ENCODE assay signal across 21 cellular contexts in the genomic region with DNA sequence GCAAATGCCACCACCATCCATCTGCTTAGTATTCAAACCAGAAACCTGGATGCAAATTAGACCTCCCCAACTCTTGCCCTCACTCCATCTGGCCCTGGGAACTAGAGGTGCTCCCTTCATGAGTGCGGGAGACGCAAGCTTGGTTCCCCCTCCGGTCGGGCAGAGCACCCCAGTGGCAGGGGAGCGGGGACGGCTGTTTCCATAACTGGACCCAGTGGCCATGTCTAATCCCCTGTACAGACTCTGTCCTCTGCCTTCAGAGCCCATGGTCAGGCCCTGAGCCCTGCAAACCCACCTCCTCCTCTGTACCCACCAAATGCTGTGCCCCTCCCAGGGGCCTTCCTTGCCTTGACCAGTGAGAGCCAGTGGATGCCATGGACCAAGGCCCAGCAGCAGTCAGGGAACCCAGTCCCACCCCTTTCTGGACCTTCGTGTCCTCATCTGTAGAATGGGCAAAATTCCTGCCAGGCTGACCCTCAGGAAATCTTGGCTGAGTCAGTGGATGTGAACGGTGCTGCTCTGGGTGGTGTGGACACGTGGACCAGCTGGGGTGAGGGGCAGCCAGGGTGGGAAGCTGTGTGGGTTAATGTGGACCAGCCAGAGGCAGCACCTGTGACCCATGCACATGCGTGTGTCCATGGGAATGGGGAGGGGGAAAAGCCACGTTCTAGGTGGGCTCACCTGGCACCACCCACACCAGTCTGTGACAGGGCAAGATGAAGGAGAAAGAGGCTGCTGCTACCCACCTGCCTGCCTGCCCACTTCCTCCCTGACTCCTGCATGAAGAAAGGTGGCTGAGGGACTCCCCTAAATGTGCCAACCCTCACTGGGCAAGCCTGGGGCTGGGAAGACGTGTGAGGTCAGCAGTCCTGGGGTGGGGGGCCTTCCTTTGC.
DNase-seq lines count a peak whose midpoint lies in the region; TF ChIP-seq lines count a peak whose summit lies in the region.
"Had no signal": no experiment of that assay in that cellular context is flagged by ENCODE, and none has a peak within 500 bp of the region (broad histone marks: within the 10 kb centered on the region; RNA-seq: fewer than 3 reads in every experiment).

No MANE protein-coding gene starts in this region.

- H3K9me3 Mint-ChIP-seq in T-helper 1 cell treated with Interleukin-12 subunit alpha and Interleukin-12 subunit beta and Interleukin-4 antibody, amounts not matched to agents 30 μg/mL and 1 μg/mL, for 36 hours, result no peaks in the 10 kb centered on the region
- H3K9me3 Mint-ChIP-seq in H9, result no peaks in the 10 kb centered on the region
- H3K9me3 Mint-ChIP-seq in endodermal cell, result peaks cover 1% of the 10 kb centered on the region
- H3K9me3 Mint-ChIP-seq in activated naive CD4-positive, alpha-beta T cell treated with anti-CD3 and anti-CD28 coated beads for 36 hours, result no peaks in the 10 kb centered on the region
- no peaks in the 10 kb centered on the region for H3K9me3 Mint-ChIP-seq in activated naive CD4-positive, alpha-beta T cell treated with anti-CD3 and anti-CD28 coated beads, Interleukin-2, amount 10 ng/mL, durations not matched to agents 7 days and 5 days
- H3K9me3 Mint-ChIP-seq: effector memory CD8-positive, alpha-beta T cell had no signal

- H2BK5ac ChIP-seq in H9 (ENCODE audit: insufficient read length, low read length) (no peak overlapping the region), trophoblast cell (ENCODE audit: low read depth, low read length, poor library complexity) (no peak overlapping the region)

- H3K36me3 ChIP-seq in endodermal cell (ENCODE audit: control insufficient read depth, insufficient read depth, low read length) (no peaks in the 10 kb centered on the region), trophoblast cell (ENCODE audit: control insufficient read depth in 1 of 2, insufficient read depth in 2 of 2, low read length in 2 of 2) (no peaks in the 10 kb centered on the region)
- H3K36me3 ChIP-seq: BE2C, lower lobe of right lung, sigmoid colon, upper lobe of left lung, WERI-Rb-1 had no signal

- intact Hi-C loops in activated naive CD4-positive, alpha-beta T cell treated with anti-CD3 and anti-CD28 coated beads for 36 hours (cut with micrococcal nuclease), result loop anchor here (1.0 to 5.0 kb wide), 2 partner anchors 70 to 83 kb away; no protein-coding TSS in a partner anchor

- H3K27me3 Mint-ChIP-seq in T-helper 1 cell treated with Interleukin-12 subunit alpha and Interleukin-12 subunit beta and Interleukin-4 antibody, amounts not matched to agents 30 μg/mL and 1 μg/mL, for 36 hours (ENCODE audit: low read depth), result peaks cover 5% of the 10 kb centered on the region
- H3K27me3 Mint-ChIP-seq in H9 (ENCODE audit: low read depth) (no peaks in the 10 kb centered on the region), endodermal cell (ENCODE audit: insufficient read depth) (peaks cover 5% of the 10 kb centered on the region)
- peaks cover 7% of the 10 kb centered on the region for H3K27me3 Mint-ChIP-seq in activated naive CD4-positive, alpha-beta T cell treated with anti-CD3 and anti-CD28 coated beads for 36 hours (ENCODE audit: low read depth)
- H3K27me3 Mint-ChIP-seq in activated naive CD4-positive, alpha-beta T cell treated with anti-CD3 and anti-CD28 coated beads, Interleukin-2, amount 10 ng/mL, durations not matched to agents 7 days and 5 days, result peaks cover 62% of the 10 kb centered on the region

- H3K4me3 ChIP-seq in endodermal cell (ENCODE audit: low read length) (no peak overlapping the region), trophoblast cell (ENCODE audit: low read depth, low read length) (no peak overlapping the region)
- H3K4me3 ChIP-seq: lower lobe of right lung, sigmoid colon, upper lobe of left lung had no signal

- no peaks in the 10 kb centered on the region for H4K20me1 ChIP-seq in H9 (ENCODE audit: control insufficient read depth, insufficient read depth, insufficient read length)

- no peak overlapping the region for H2BK15ac ChIP-seq in H9 (ENCODE audit: low read depth, low read length)

- H4K8ac ChIP-seq in H9 (replicated peaks; ENCODE audit: insufficient read length, low read depth, low read length), result no peak overlapping the region
- H4K8ac ChIP-seq in trophoblast cell (ENCODE audit: low read depth, low read length), result peak overlapping the region; percentile 1

- H3K9me3 ChIP-seq in H9 (ENCODE audit: control insufficient read depth, low read depth, low read length) (no peaks in the 10 kb centered on the region), endodermal cell (ENCODE audit: control insufficient read depth, low read length) (no peaks in the 10 kb centered on the region), trophoblast cell (ENCODE audit: insufficient read depth, low read depth, low read length) (no peaks in the 10 kb centered on the region)
- H3K9me3 ChIP-seq: BE2C, lower lobe of right lung, sigmoid colon, upper lobe of left lung had no signal

- H3K27me3 ChIP-seq in H9 (ENCODE audit: insufficient read depth, low read length), result no peaks in the 10 kb centered on the region
- H3K27me3 ChIP-seq in endodermal cell (ENCODE audit: control insufficient read depth, insufficient read depth, low read length, poor library complexity, severe bottlenecking), result no peaks in the 10 kb centered on the region
- no peaks in the 10 kb centered on the region for H3K27me3 ChIP-seq in trophoblast cell (ENCODE audit: insufficient read depth, low read length)
- H3K27me3 ChIP-seq: BE2C, sigmoid colon, upper lobe of left lung had no signal

- H3K27ac ChIP-seq in H9 (ENCODE audit: insufficient read length, low read depth, low read length) (no peak overlapping the region), endodermal cell (ENCODE audit: low read depth, low read length) (no peak overlapping the region), trophoblast cell (ENCODE audit: low read depth, low read length) (no peak overlapping the region)
- H3K27ac ChIP-seq: lower lobe of right lung, parathyroid adenoma, sigmoid colon, upper lobe of left lung, WERI-Rb-1 had no signal

- peaks cover 24% of the 10 kb centered on the region for H3K4me1 Mint-ChIP-seq in T-helper 1 cell treated with Interleukin-12 subunit alpha and Interleukin-12 subunit beta and Interleukin-4 antibody, amounts not matched to agents 30 μg/mL and 1 μg/mL, for 36 hours (ENCODE audit: low read depth)
- peaks cover 3 to 5% of the 10 kb centered on the region in 2 experiments; a peak in 3 of 4 replicates for H3K4me1 Mint-ChIP-seq in H9
- no peaks in the 10 kb centered on the region for H3K4me1 Mint-ChIP-seq in endodermal cell
- no peaks in the 10 kb centered on the region for H3K4me1 Mint-ChIP-seq in activated naive CD4-positive, alpha-beta T cell treated with anti-CD3 and anti-CD28 coated beads for 36 hours (ENCODE audit: low read depth)
- peaks cover 46% of the 10 kb centered on the region for H3K4me1 Mint-ChIP-seq in activated naive CD4-positive, alpha-beta T cell treated with anti-CD3 and anti-CD28 coated beads, Interleukin-2, amount 10 ng/mL, durations not matched to agents 7 days and 5 days
- H3K4me1 Mint-ChIP-seq: immature natural killer cell had no signal

- TF ChIP-seq CTCF in H9 (conservative IDR thresholded peaks at IDR 0.05) (no peak), endodermal cell (conservative IDR thresholded peaks at IDR 0.05) (no peak)

- H3K36me3 Mint-ChIP-seq in T-helper 1 cell treated with Interleukin-12 subunit alpha and Interleukin-12 subunit beta and Interleukin-4 antibody, amounts not matched to agents 30 μg/mL and 1 μg/mL, for 36 hours (ENCODE audit: low read depth), result no peaks in the 10 kb centered on the region
- H3K36me3 Mint-ChIP-seq in H9 (ENCODE audit: insufficient read depth in 1 of 3, low read depth in 3 of 3) (no peaks in the 10 kb centered on the region), endodermal cell (ENCODE audit: low read depth) (no peaks in the 10 kb centered on the region)
- H3K36me3 Mint-ChIP-seq in activated naive CD4-positive, alpha-beta T cell treated with anti-CD3 and anti-CD28 coated beads for 36 hours (ENCODE audit: low read depth), result no peaks in the 10 kb centered on the region
- H3K36me3 Mint-ChIP-seq in activated naive CD4-positive, alpha-beta T cell treated with anti-CD3 and anti-CD28 coated beads, Interleukin-2, amount 10 ng/mL, durations not matched to agents 7 days and 5 days, result peaks cover 5% of the 10 kb centered on the region
- H3K36me3 Mint-ChIP-seq: immature natural killer cell had no signal

- H2BK120ac ChIP-seq in H9 (ENCODE audit: low read depth, low read length, poor library complexity, severe bottlenecking), result no peak overlapping the region
- H2BK120ac ChIP-seq in trophoblast cell (ENCODE audit: insufficient read depth, low read length, poor library complexity), result peak overlapping the region; percentile 61

- no peak overlapping the region for H2BK12ac ChIP-seq in H9 (ENCODE audit: insufficient read length, low read depth, low read length)
- peak overlapping the region; percentile 43 for H2BK12ac ChIP-seq in trophoblast cell (ENCODE audit: low read length)

- H3K14ac ChIP-seq in H9 (ENCODE audit: insufficient read depth, low read length) (no peak overlapping the region), trophoblast cell (ENCODE audit: low read length) (peak overlapping the region; percentile 25)

- peak overlapping the region; percentile 31 for H3K27ac Mint-ChIP-seq in T-helper 1 cell treated with Interleukin-12 subunit alpha and Interleukin-12 subunit beta and Interleukin-4 antibody, amounts not matched to agents 30 μg/mL and 1 μg/mL, for 36 hours
- no peak overlapping the region for H3K27ac Mint-ChIP-seq in H9
- no peak overlapping the region for H3K27ac Mint-ChIP-seq in endodermal cell
- no peak overlapping the region for H3K27ac Mint-ChIP-seq in activated naive CD4-positive, alpha-beta T cell treated with anti-CD3 and anti-CD28 coated beads for 36 hours
- H3K27ac Mint-ChIP-seq in activated naive CD4-positive, alpha-beta T cell treated with anti-CD3 and anti-CD28 coated beads, Interleukin-2, amount 10 ng/mL, durations not matched to agents 7 days and 5 days, result no peak overlapping the region
- H3K27ac Mint-ChIP-seq: effector memory CD8-positive, alpha-beta T cell; immature natural killer cell had no signal

- DNase-seq in T-helper 1 cell (no peak), H9 (peak; percentile 18), endodermal cell (peak; percentile 44), trophoblast cell (no peak), COLO829 (ENCODE audit: low spot score) (no peak)
- DNase-seq in activated naive CD4-positive, alpha-beta T cell treated with anti-CD3 and anti-CD28 coated beads for 36 hours, result no peak
- DNase-seq in activated naive CD4-positive, alpha-beta T cell treated with anti-CD3 and anti-CD28 coated beads, Interleukin-2, amount 10 ng/mL, durations not matched to agents 7 days and 5 days, result no peak
- DNase-seq: activated naive CD4-positive, alpha-beta T cell; Calu3; effector memory CD8-positive, alpha-beta T cell; immature natural killer cell; lower lobe of right lung; NCI-H1105 treated with DMSO at 0.1 percent for 48 hours; NCI-H524 treated with DMSO at 0.1 percent for 48 hours; Right ventricle myocardium superior; sigmoid colon; upper lobe of left lung had no signal

- H4K12ac ChIP-seq in trophoblast cell (ENCODE audit: low read depth, low read length), result no peak overlapping the region

- no peak overlapping the region for H3T11ph ChIP-seq in H9 (ENCODE audit: low read length)

- no peak overlapping the region for H3K56ac ChIP-seq in H9 (ENCODE audit: insufficient read length, low read depth, low read length)

- H4K91ac ChIP-seq in H9 (ENCODE audit: insufficient read length, low read depth, low read length), result no peak overlapping the region
- H4K91ac ChIP-seq in trophoblast cell (ENCODE audit: low read depth, low read length), result peak overlapping the region; percentile 21

- H2AK5ac ChIP-seq in H9 (ENCODE audit: insufficient read length, low read length), result no peak overlapping the region
- peak overlapping the region; percentile 73 for H2AK5ac ChIP-seq in trophoblast cell (ENCODE audit: low read length)

- H3K79me1 ChIP-seq in H9 (ENCODE audit: insufficient read depth, low read depth, low read length, poor library complexity, severe bottlenecking) (no peaks in the 10 kb centered on the region), trophoblast cell (ENCODE audit: low read length) (peaks cover 28% of the 10 kb centered on the region)

- WGBS in H9 (ENCODE audit: extremely low coverage, insufficient read length, low lambda C conversion rate), result no CpG with 5 or more reads among the region's 12 CpGs
- 82 to 86% methylated on average over 5 to 12 of the region's 12 CpGs for WGBS in endodermal cell (ENCODE audit: insufficient coverage in 1 of 2, insufficient read length in 1 of 2), 2 experiments
- WGBS in trophoblast cell (ENCODE audit: extremely low coverage, insufficient coverage, insufficient read length), result no CpG with 5 or more reads among the region's 12 CpGs

- no peak overlapping the region for H3K23ac ChIP-seq in H9 (ENCODE audit: insufficient read length, low read depth, low read length)
- no peak overlapping the region for H3K23ac ChIP-seq in trophoblast cell (ENCODE audit: low read length)

- H3K4ac ChIP-seq in H9 (ENCODE audit: low read depth, low read length), result no peak overlapping the region
- no peak overlapping the region for H3K4ac ChIP-seq in trophoblast cell (ENCODE audit: low read depth, low read length)

- H3K4me2 ChIP-seq in H9 (ENCODE audit: insufficient read depth, insufficient read length, low read length), result no peak overlapping the region
- H3K4me2 ChIP-seq in trophoblast cell (ENCODE audit: low read length), result no peak overlapping the region

- H3K4me3 Mint-ChIP-seq in T-helper 1 cell treated with Interleukin-12 subunit alpha and Interleukin-12 subunit beta and Interleukin-4 antibody, amounts not matched to agents 30 μg/mL and 1 μg/mL, for 36 hours, result no peak overlapping the region
- H3K4me3 Mint-ChIP-seq in H9 (no peak overlapping the region), endodermal cell (no peak overlapping the region)
- no peak overlapping the region for H3K4me3 Mint-ChIP-seq in activated naive CD4-positive, alpha-beta T cell treated with anti-CD3 and anti-CD28 coated beads for 36 hours
- H3K4me3 Mint-ChIP-seq in activated naive CD4-positive, alpha-beta T cell treated with anti-CD3 and anti-CD28 coated beads, Interleukin-2, amount 10 ng/mL, durations not matched to agents 7 days and 5 days, result no peak overlapping the region
- H3K4me3 Mint-ChIP-seq: effector memory CD8-positive, alpha-beta T cell; immature natural killer cell had no signal

- H3K4me1 ChIP-seq in H9 (ENCODE audit: insufficient read depth, low read length) (no peaks in the 10 kb centered on the region), endodermal cell (ENCODE audit: control insufficient read depth, insufficient read depth, low read length) (no peaks in the 10 kb centered on the region), trophoblast cell (ENCODE audit: control insufficient read depth in 1 of 2, insufficient read depth in 2 of 2, low read length in 2 of 2) (peaks cover 16 to 20% of the 10 kb centered on the region in 2 experiments)
- H3K4me1 ChIP-seq: parathyroid adenoma had no signal

- H3K9ac ChIP-seq in H9 (ENCODE audit: extremely low read depth, insufficient read length, low read length) (no peak overlapping the region), endodermal cell (ENCODE audit: extremely low read depth, low read length, poor library complexity, severe bottlenecking) (no peak overlapping the region), trophoblast cell (ENCODE audit: low read length) (no peak overlapping the region)
- H3K9ac ChIP-seq: parathyroid adenoma had no signal

- CTCF ChIA-PET in activated naive CD4-positive, alpha-beta T cell treated with anti-CD3 and anti-CD28 coated beads for 36 hours (lab: Charles Lee), result interaction anchor here (1.7 kb wide), 1 partner anchor 82 kb away, joined by 12 read pairs; no protein-coding TSS in a partner anchor
- CTCF ChIA-PET in activated naive CD4-positive, alpha-beta T cell treated with anti-CD3 and anti-CD28 coated beads, Interleukin-2, amount 10 ng/mL, durations not matched to agents 7 days and 5 days (lab: Charles Lee), result interaction anchor here (1.1 to 2.5 kb wide), 5 partner anchors 8 to 82 kb away, joined by 3 to 13 read pairs (median 6); no protein-coding TSS in a partner anchor

- H3K18ac ChIP-seq in H9 (ENCODE audit: insufficient read length, low read depth, low read length), result no peak overlapping the region
- peak overlapping the region; percentile 31 for H3K18ac ChIP-seq in trophoblast cell (ENCODE audit: low read length)

- no peaks in the 10 kb centered on the region for H3K79me2 ChIP-seq in H9 (ENCODE audit: insufficient read depth, low read length)
- H3K79me2 ChIP-seq in trophoblast cell (ENCODE audit: control insufficient read depth, insufficient read depth, low read length, poor library complexity), result peaks cover 2% of the 10 kb centered on the region
- H3K79me2 ChIP-seq: parathyroid adenoma had no signal

- no peak overlapping the region for H4K5ac ChIP-seq in H9 (ENCODE audit: insufficient read length, low read depth, low read length)

- no peak overlapping the region for H2AFZ ChIP-seq in H9 (ENCODE audit: low read length)
- H2AFZ ChIP-seq in trophoblast cell (ENCODE audit: insufficient read depth, low read length, poor library complexity), result no peak overlapping the region
- H2AFZ ChIP-seq: parathyroid adenoma had no signal

- no peaks in the 10 kb centered on the region for H3K23me2 ChIP-seq in H9 (ENCODE audit: insufficient read length, low read depth, low read length, poor library complexity, severe bottlenecking)

- no peak overlapping the region for H2BK20ac ChIP-seq in H9 (ENCODE audit: low read depth, low read length, poor library complexity, severe bottlenecking)

Comparison
In these comparisons a context has a peak if more than half of its experiments do, and no peak if none do; other contexts are left out.
1. DNase-seq: peak in H9 (single experiment) and endodermal cell (single experiment); none in T-helper 1 cell (0 of 5), trophoblast cell (0 of 2), activated naive CD4-positive, alpha-beta T cell treated with anti-CD3 and anti-CD28 coated beads for 36 hours (single experiment), activated naive CD4-positive, alpha-beta T cell treated with anti-CD3 and anti-CD28 coated beads, Interleukin-2, amount 10 ng/mL, durations not matched to agents 7 days and 5 days (single experiment) and COLO829 (single experiment).